Comparison of ENCODE assay signal across 18 cellular contexts in the genomic region with DNA sequence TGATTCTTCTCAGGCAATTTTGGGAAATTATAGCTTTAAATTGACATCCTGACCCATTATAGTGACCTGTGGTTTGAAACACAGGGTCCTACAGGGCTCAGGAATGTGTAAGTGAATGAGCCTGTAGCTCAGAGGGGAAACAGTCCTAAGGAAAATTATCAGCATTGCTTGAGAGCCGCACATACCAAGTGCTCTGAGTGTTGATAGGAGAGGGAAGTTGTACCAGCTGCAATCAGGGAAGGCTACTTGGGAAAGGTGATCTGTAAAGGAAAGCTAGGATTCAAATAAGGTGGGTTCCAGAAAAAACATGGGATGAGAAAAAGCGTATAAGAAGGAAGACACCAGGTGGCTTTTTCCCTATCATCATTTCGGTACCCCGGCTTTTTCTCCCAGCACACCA.
"Had no signal": no experiment of that assay in that cellular context is flagged by ENCODE, and none has a peak within 500 bp of the region (broad histone marks: within the 10 kb centered on the region; RNA-seq: fewer than 3 reads in every experiment).

No MANE protein-coding gene starts in this region.

- ATAC-seq: activated CD4-positive, CD25-positive, alpha-beta regulatory T cell treated with anti-CD3 and anti-CD28 coated beads, Interleukin-2, amount 50 U/mL, for 24 hours; activated naive CD8-positive, alpha-beta T cell treated with anti-CD3 and anti-CD28 coated beads, Interleukin-2, amount 50 U/mL, for 24 hours; activated T-helper 17 cell treated with anti-CD3 and anti-CD28 coated beads, Interleukin-2, amount 50 U/mL, for 72 hours; sciatic nerve; stimulated activated memory B cell treated with anti-CD40 and anti-IgM and Interleukin-4, amounts not matched to agents 10 μg/mL and 1 μg/mL and 100 μg/mL, for 72 hours had no signal

- FAIRE-seq: astrocyte had no signal

- H3K36me3 Mint-ChIP-seq: stimulated activated memory B cell treated with anti-CD40 and anti-IgM and Interleukin-4, amounts not matched to agents 10 μg/mL and 1 μg/mL and 100 μg/mL, for 72 hours had no signal

- DNase-seq: activated CD4-positive, alpha-beta T cell treated with anti-CD3 and anti-CD28 coated beads, Interleukin-2, amount 50 U/mL, for 4 hours; activated naive CD4-positive, alpha-beta T cell treated with Interleukin-2 at 50 U/mL for 16 hours; activated naive CD8-positive, alpha-beta T cell treated with anti-CD3 and anti-CD28 coated beads, Interleukin-2, amount 50 U/mL, for 24 hours; caudate nucleus; cortex of kidney; effector CD4-positive, alpha-beta T cell; esophagus squamous epithelium; hypothalamus; stimulated activated CD4-positive, alpha-beta T cell treated with anti-CD3 and anti-CD28 coated beads, Interleukin-12 subunit alpha, Interleukin-12 subunit beta, amount 100 ng/mL, for 4 hours; stimulated activated CD4-positive, alpha-beta T cell treated with anti-CD3 and anti-CD28 coated beads, Interleukin-2, amount 100 ng/mL, for 24 hours had no signal

- H3K4me3 ChIP-seq: esophagus squamous epithelium, ovary, tibial artery had no signal

- H3K27me3 ChIP-seq: esophagus squamous epithelium, ovary, tibial artery had no signal

- H3K27ac Mint-ChIP-seq: activated naive CD8-positive, alpha-beta T cell treated with anti-CD3 and anti-CD28 coated beads, Interleukin-2, amount 50 U/mL, for 24 hours; activated T-helper 17 cell treated with anti-CD3 and anti-CD28 coated beads, Interleukin-2, amount 50 U/mL, for 72 hours; stimulated activated memory B cell treated with anti-CD40 and anti-IgM and Interleukin-4, amounts not matched to agents 10 μg/mL and 1 μg/mL and 100 μg/mL, for 72 hours had no signal

- H3K9me3 ChIP-seq: esophagus squamous epithelium, ovary, tibial artery had no signal

- H3K27me3 Mint-ChIP-seq: activated naive CD8-positive, alpha-beta T cell treated with anti-CD3 and anti-CD28 coated beads, Interleukin-2, amount 50 U/mL, for 24 hours; activated T-helper 17 cell treated with anti-CD3 and anti-CD28 coated beads, Interleukin-2, amount 50 U/mL, for 72 hours; stimulated activated memory B cell treated with anti-CD40 and anti-IgM and Interleukin-4, amounts not matched to agents 10 μg/mL and 1 μg/mL and 100 μg/mL, for 72 hours had no signal

- H3K27ac ChIP-seq: esophagus squamous epithelium, ovary, tibial artery had no signal

- H3K9me3 Mint-ChIP-seq: activated naive CD8-positive, alpha-beta T cell treated with anti-CD3 and anti-CD28 coated beads, Interleukin-2, amount 50 U/mL, for 24 hours; activated T-helper 17 cell treated with anti-CD3 and anti-CD28 coated beads, Interleukin-2, amount 50 U/mL, for 72 hours; neural crest cell; stimulated activated memory B cell treated with anti-CD40 and anti-IgM and Interleukin-4, amounts not matched to agents 10 μg/mL and 1 μg/mL and 100 μg/mL, for 72 hours had no signal

- H3K36me3 ChIP-seq: esophagus squamous epithelium, ovary, tibial artery had no signal

- H3K4me3 Mint-ChIP-seq: activated naive CD8-positive, alpha-beta T cell treated with anti-CD3 and anti-CD28 coated beads, Interleukin-2, amount 50 U/mL, for 24 hours; activated T-helper 17 cell treated with anti-CD3 and anti-CD28 coated beads, Interleukin-2, amount 50 U/mL, for 72 hours; neural crest cell; stimulated activated memory B cell treated with anti-CD40 and anti-IgM and Interleukin-4, amounts not matched to agents 10 μg/mL and 1 μg/mL and 100 μg/mL, for 72 hours had no signal
